Comparison of ENCODE assay signal across 8 cellular contexts in genomic region chr5:149618581-149619248, GRCh38. TPM values are rescaled to one million over a fixed set of nuclear protein-coding genes. Genes with fewer than 3 reads are reported as not detected.
DNase-seq lines count a peak whose midpoint lies in the region; ATAC-seq and TF ChIP-seq lines count a peak whose summit lies in the region.

No MANE protein-coding gene starts in this region.

- H3K36me3 Mint-ChIP-seq in CD14-positive monocyte (no peaks in the 10 kb centered on the region), MCF 10A (ENCODE audit: insufficient read depth, unreplicated experiment) (peaks cover 40% of the 10 kb centered on the region)

- H3K4me3 Mint-ChIP-seq in CD14-positive monocyte (no peak overlapping the region), MCF 10A (ENCODE audit: unreplicated experiment) (no peak overlapping the region)

- ATAC-seq in GM18517 (IDR thresholded peaks at IDR 0.05; ENCODE audit: unreplicated experiment) (peak; percentile 56), HG03432 (IDR thresholded peaks at IDR 0.05; ENCODE audit: unreplicated experiment) (peak; percentile 46)

- BruUV-seq in MCF 10A (replicated peaks; lab: Mats Ljungman, UMichigan) = no TSS peak

- CTCF ChIA-PET in MCF 10A (lab: Yijun Ruan, JAX) = interaction anchor here (0.6 to 7.7 kb wide), 82 partner anchors 9 to 1496 kb away, joined by 3 to 101 read pairs (median 4); partner anchors contain the start of genes ARHGEF37, CSNK1A1, GRPEL2 and IL17B

- DNase-seq in CD14-positive monocyte (ENCODE audit: low spot score) (no peak), OCI-M1 (lab: John Stamatoyannopoulos, UW) (peak; percentile 75), MCF 10A (ENCODE audit: unreplicated experiment) (peak; percentile 86), islet precursor cell (peak; percentile 95), stromal cell of bone marrow (ENCODE audit: low read depth) (peak; percentile 48), GM19240 (ENCODE audit: insufficient read length, low spot score) (no peak)

- H3K27ac Mint-ChIP-seq in CD14-positive monocyte (peak overlapping the region in 1 of 7 donors; percentile 46), MCF 10A (ENCODE audit: low read depth, unreplicated experiment) (peak overlapping the region; percentile 28)

- H3K4me1 Mint-ChIP-seq in CD14-positive monocyte (no peaks in the 10 kb centered on the region), MCF 10A (ENCODE audit: insufficient read depth, unreplicated experiment) (peaks cover 16% of the 10 kb centered on the region)

- TF ChIP-seq CTCF in CD14-positive monocyte (IDR thresholded peaks at IDR 0.05) = peak; percentile 50
- TF ChIP-seq CTCF in MCF 10A (IDR thresholded peaks at IDR 0.05; ENCODE audit: unreplicated experiment) = peak; percentile 92

- intact Hi-C loops in CD14-positive monocyte (cut with micrococcal nuclease) = no loop called here
- intact Hi-C loops in MCF 10A (cut with micrococcal nuclease) = loop anchor here (1.0 to 5.0 kb wide), 6 partner anchors 37 to 251 kb away; partner anchors contain the start of gene ARHGEF37

- POLR2A ChIA-PET in MCF 10A (lab: Yijun Ruan, JAX) = interaction anchor here (0.5 to 4.7 kb wide), 34 partner anchors 10 to 375 kb away, joined by 3 to 121 read pairs (median 4); partner anchors contain the start of genes ARHGEF37, CSNK1A1 and GRPEL2

- H3K9me3 Mint-ChIP-seq in CD14-positive monocyte (peaks cover 0 to 2% (median 0%) of the 10 kb centered on the region in 7 donors), MCF 10A (ENCODE audit: unreplicated experiment) (no peaks in the 10 kb centered on the region)

- peaks cover 0 to 7% (median 2%) of the 10 kb centered on the region in 3 donors for H3K27me3 Mint-ChIP-seq in CD14-positive monocyte (ENCODE audit: low read depth in 3 of 3)
- no peaks in the 10 kb centered on the region for H3K27me3 Mint-ChIP-seq in MCF 10A (ENCODE audit: insufficient read depth, unreplicated experiment)

RNA-seq across cellular contexts. Expression of gene ARHGEF37, which starts 37.4 kb away (rescaled TPM):
- polyA plus RNA-seq in CD14-positive monocyte = not detected
- total RNA-seq in MCF 10A (2022) = 3.9 and 5.1 TPM in 2 replicates

Comparison
In these comparisons a context has a peak if more than half of its experiments do, and no peak if none do; other contexts are left out.
1. DNase-seq: peak in OCI-M1 (single experiment), MCF 10A (single experiment), islet precursor cell (single experiment) and stromal cell of bone marrow (single experiment); none in CD14-positive monocyte (single experiment) and GM19240 (single experiment).